ENCODE assay signal across 1 cellular context in the genomic region with DNA sequence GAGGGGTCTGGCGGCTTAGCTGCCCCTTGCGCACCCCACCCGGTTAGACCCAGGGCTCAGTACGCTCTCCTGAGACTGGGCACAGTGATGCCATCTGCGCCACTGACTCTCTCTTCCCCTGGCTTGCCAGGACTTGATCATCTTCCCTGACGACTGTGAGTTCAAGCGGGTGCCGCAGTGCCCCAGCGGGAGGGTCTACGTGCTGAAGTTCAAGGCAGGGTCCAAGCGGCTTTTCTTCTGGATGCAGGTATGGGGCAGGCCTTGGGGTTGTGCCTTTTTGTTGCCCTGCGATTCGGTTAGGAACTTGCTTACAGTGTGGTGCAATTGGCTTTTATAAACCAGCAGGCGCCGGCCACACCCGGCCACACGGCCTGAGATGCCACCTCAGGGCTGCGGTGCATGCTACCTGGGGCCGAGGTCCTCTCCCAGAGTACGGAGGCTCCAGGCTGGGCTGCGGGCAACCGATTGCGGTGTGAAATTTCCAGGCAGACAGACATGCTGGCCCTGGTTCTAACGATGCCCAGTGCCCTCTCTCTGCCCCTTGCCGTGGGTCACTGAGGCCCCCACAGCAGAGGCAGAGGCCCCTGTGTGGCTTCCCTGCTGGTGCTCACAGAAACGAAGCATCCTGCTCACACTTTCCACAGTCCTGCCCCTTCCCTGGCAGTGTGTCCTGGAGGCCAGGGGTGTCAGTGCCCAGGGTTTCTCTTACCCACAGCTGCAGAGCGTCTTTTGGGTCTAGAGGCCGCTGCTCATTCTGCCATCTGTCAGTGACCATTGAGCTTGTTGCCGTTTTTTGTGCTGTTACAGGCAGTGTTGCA.
A peak's percentile ranks its signal among the peaks of the same experiment; 100 is the strongest.
TF ChIP-seq lines count a peak whose summit lies in the region.

No MANE protein-coding gene starts in this region.

TF ChIP-seq in SK-N-SH, 30 proteins besides CTCF, POLR2A, EP300 and RAD21:
- TF ChIP-seq ZBTB33 (IDR thresholded peaks at IDR 0.05; ENCODE audit: borderline replicate concordance, low read depth), result no peak
- TF ChIP-seq POLR2AphosphoS5 (IDR thresholded peaks at IDR 0.05; ENCODE audit: low read depth, low read length), result 0 out of 2 replicates have a peak, but pooled peaks have one; percentile 12
- no peak for TF ChIP-seq TCF12 (IDR thresholded peaks at IDR 0.05)
TF ChIP-seq in SK-N-SH: peak in this region for 1.
